Comparison of ENCODE assay signal across 24 cellular contexts in the genomic region with DNA sequence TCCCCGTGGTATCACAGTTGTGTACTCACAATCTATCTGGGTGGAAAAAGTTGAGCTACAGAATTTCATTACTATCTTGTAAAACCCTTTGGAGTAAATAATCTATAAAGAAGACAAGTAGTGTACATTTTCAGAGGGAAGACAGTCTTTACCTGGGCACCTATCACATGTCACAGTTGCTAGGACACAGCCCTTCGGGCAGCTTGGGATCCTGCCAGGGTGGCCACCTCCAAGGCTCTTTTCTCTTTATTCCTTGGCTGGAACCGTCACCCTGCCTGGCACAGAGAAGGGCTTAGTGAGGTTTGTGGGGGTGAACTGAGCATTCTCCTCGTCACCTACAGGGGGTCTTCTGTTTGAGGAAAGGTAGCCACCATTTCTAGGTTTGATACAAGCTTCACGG. TPM values are rescaled to one million over a fixed set of nuclear protein-coding genes. Genes with fewer than 3 reads are reported as not detected.
"Had no signal": no experiment of that assay in that cellular context is flagged by ENCODE, and none has a peak within 500 bp of the region (broad histone marks: within the 10 kb centered on the region; RNA-seq: fewer than 3 reads in every experiment).

No MANE protein-coding gene starts in this region.

- H3K27ac ChIP-seq: KMS-11, RWPE1 had no signal

- H3K9ac ChIP-seq: KMS-11 had no signal

- ATAC-seq: Panc1, PC-3, SK-N-SH treated with all-trans-retinoic acid at 6 μM for 48 hours had no signal

- H3K4me2 ChIP-seq: KMS-11 had no signal

- DNase-seq: IMR-90; Kasumi-1; MM.1S; NCI-H1092 treated with DMSO at 0.1 percent for 48 hours; NCI-H1436; NCI-H187; NCI-H2029; NCI-H2081 treated with DMSO at 0.1 percent for 48 hours; NCI-H345; NCI-H446 treated with DMSO at 0.1 percent for 48 hours; NCI-H510A treated with DMSO at 0.1 percent for 48 hours; NCI-H526; NCI-H748 treated with DMSO at 0.1 percent for 48 hours; NK-92 treated with Interleukin-12 subunit alpha and Interleukin-12 subunit beta, amount 100 ng/mL, for 24 hours; PC-3; SHP77 had no signal

- FAIRE-seq: HepG2 had no signal

RNA-seq across cellular contexts. Expression of a gene that starts 23.6 kb away (rescaled TPM):
- total RNA-seq: HepG2, HT1080, IMR-90, M059J, OCI-LY7, PC-3 had no signal
- polyA plus RNA-seq: HepG2, IMR-90 had no signal

RNA-seq across cellular contexts. Expression of a gene that starts 37.0 kb away (rescaled TPM):
- total RNA-seq: HepG2, HT1080, IMR-90, M059J, OCI-LY7, PC-3 had no signal
- polyA plus RNA-seq: HepG2 had no signal
